Comparison of ENCODE assay signal across 14 cellular contexts in the genomic region with DNA sequence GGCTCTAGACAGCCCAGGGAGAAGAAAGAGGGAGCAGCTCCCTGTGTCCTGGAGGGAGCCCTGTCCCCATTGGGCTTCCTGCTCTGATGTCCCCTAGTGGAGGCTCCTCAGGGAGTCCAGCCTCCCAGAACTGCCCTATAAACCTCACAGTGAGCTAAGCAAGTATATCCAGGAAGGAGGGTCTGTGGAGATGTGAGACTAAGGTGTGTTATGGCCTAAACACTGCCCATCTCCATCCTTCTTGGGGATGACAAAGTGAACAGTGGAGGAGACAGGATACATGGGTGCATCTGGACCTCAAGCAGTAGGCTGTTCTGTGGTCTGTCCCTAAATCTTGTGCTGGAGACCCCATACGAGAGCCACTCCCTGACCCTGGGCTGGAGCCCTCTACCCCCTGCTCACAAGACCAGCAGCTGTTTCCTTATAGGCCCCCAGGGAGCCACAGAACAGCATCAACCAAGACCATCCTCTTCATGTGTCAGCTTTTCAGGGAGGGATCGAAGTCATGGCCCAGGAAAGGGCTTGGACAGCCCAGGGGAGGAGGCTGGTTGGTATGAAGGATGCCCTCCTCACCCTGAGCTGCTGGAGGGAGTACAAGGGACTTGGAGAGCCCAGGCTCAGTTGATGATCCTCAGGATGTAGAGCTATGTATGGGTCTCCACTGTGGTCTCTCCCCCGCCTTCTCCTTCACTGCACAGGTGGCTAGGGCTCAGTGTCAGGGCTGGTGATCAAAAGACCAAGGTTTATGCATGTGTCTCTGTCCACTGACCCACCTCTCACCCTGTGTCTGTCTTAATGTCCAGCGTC.
"Had no signal": no experiment of that assay in that cellular context is flagged by ENCODE, and none has a peak within 500 bp of the region (broad histone marks: within the 10 kb centered on the region; RNA-seq: fewer than 3 reads in every experiment).

No MANE protein-coding gene starts in this region.

- H3K9ac ChIP-seq: neural progenitor cell had no signal

- H3K36me3 Mint-ChIP-seq: immature natural killer cell, neural progenitor cell had no signal

- H3K36me3 ChIP-seq: gastrocnemius medialis, heart left ventricle, neural progenitor cell, pancreas, thoracic aorta had no signal

- H3K4me3 Mint-ChIP-seq: activated naive CD8-positive, alpha-beta T cell treated with anti-CD3 and anti-CD28 coated beads, Interleukin-2, amount 50 U/mL, for 24 hours; activated T-helper 17 cell treated with anti-CD3 and anti-CD28 coated beads, Interleukin-2, amount 50 U/mL, for 72 hours; dendritic cell treated with granulocyte-macrophage colony-stimulating factor and Interleukin-4, amounts not matched to agents 40 ng/mL and 50 ng/mL, for 4 days; immature natural killer cell; neural progenitor cell; T-helper 2 cell treated with Interferon-gamma antibody and Interleukin-4, amounts not matched to agents 5 μg/mL and 100 μg/mL, for 36 hours had no signal

- H3K4me3 ChIP-seq: gastrocnemius medialis, heart left ventricle, neural progenitor cell, pancreas, thoracic aorta had no signal

- H3K4me2 ChIP-seq: neural progenitor cell had no signal

- H3K9me3 Mint-ChIP-seq: activated naive CD8-positive, alpha-beta T cell treated with anti-CD3 and anti-CD28 coated beads, Interleukin-2, amount 50 U/mL, for 24 hours; activated T-helper 17 cell treated with anti-CD3 and anti-CD28 coated beads, Interleukin-2, amount 50 U/mL, for 72 hours; dendritic cell treated with granulocyte-macrophage colony-stimulating factor and Interleukin-4, amounts not matched to agents 40 ng/mL and 50 ng/mL, for 4 days; immature natural killer cell; neural progenitor cell; T-helper 2 cell treated with Interferon-gamma antibody and Interleukin-4, amounts not matched to agents 5 μg/mL and 100 μg/mL, for 36 hours had no signal

- H3K9me3 ChIP-seq: gastrocnemius medialis, heart left ventricle, pancreas, thoracic aorta had no signal

- H2AFZ ChIP-seq: neural progenitor cell had no signal

- H3K27ac ChIP-seq: gastrocnemius medialis, neural progenitor cell, pancreas had no signal

- H3K27me3 Mint-ChIP-seq: dendritic cell treated with granulocyte-macrophage colony-stimulating factor and Interleukin-4, amounts not matched to agents 40 ng/mL and 50 ng/mL, for 4 days had no signal

- H3K4me1 Mint-ChIP-seq: activated T-helper 17 cell treated with anti-CD3 and anti-CD28 coated beads, Interleukin-2, amount 50 U/mL, for 72 hours; immature natural killer cell had no signal

- H3K4me1 ChIP-seq: pancreas had no signal

- DNase-seq: activated CD4-positive, alpha-beta T cell treated with anti-CD3 and anti-CD28 coated beads, Interleukin-2, amount 50 U/mL, for 1 hour; activated naive CD4-positive, alpha-beta T cell treated with Interleukin-2 at 50 U/mL for 16 hours; activated naive CD8-positive, alpha-beta T cell treated with anti-CD3 and anti-CD28 coated beads, Interleukin-2, amount 50 U/mL, for 24 hours; effector memory CD4-positive, alpha-beta T cell; gastrocnemius medialis; heart left ventricle; immature natural killer cell; pancreas had no signal

- H3K27ac Mint-ChIP-seq: activated naive CD8-positive, alpha-beta T cell treated with anti-CD3 and anti-CD28 coated beads, Interleukin-2, amount 50 U/mL, for 24 hours; activated T-helper 17 cell treated with anti-CD3 and anti-CD28 coated beads, Interleukin-2, amount 50 U/mL, for 72 hours; dendritic cell treated with granulocyte-macrophage colony-stimulating factor and Interleukin-4, amounts not matched to agents 40 ng/mL and 50 ng/mL, for 4 days; immature natural killer cell; neural progenitor cell; T-helper 2 cell treated with Interferon-gamma antibody and Interleukin-4, amounts not matched to agents 5 μg/mL and 100 μg/mL, for 36 hours had no signal

- ATAC-seq: activated CD4-positive, CD25-positive, alpha-beta regulatory T cell treated with anti-CD3 and anti-CD28 coated beads, Interleukin-2, amount 50 U/mL, for 24 hours; activated naive CD8-positive, alpha-beta T cell treated with anti-CD3 and anti-CD28 coated beads, Interleukin-2, amount 50 U/mL, for 24 hours; activated T-helper 17 cell treated with anti-CD3 and anti-CD28 coated beads, Interleukin-2, amount 50 U/mL, for 72 hours; gastrocnemius medialis; pancreas had no signal

- H3K27me3 ChIP-seq: gastrocnemius medialis, heart left ventricle, pancreas had no signal
